8 cellular contexts compared by ENCODE assay signal in the genomic region with DNA sequence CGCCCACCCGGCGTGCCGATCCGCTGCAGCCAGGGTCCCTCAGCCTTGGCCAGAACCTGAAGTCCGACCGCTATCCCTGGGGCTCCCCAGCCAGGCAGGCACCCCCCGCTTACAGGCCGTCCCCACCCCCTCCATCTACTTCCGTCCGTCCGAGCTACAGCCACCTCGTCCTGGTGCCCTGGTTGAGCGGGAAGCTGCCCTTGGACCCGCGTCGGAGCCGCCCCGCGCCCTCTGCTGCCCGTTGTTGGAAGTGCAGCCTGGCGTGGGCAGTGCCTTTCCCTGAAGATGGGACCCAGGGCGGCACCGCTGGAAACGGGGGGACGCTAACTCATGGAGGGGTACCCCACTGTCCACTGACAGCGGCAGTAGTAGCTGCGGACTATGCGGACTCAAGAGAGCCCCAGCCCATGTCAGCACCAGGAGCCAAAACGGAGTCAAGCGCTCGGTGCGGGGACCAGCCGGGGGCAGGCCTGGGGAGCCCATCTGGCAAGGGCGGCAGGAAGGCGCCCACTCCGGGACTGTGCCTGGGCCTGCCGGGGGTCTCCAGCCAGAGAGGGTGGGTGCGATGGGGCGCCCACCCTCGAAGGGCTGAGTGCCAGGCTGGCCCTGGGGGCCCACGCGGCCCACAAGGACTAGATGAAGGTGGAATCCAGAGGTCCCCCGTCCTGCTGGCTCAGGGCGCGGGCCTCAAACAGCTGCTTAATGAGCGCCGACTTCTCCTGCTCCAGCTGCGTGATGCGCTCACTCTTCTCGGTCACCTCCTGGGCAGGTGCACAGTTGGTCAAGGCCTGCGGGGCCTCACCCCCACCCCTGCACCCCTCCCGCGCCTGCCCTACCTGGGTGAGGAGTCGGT. TPM values are rescaled to one million over a fixed set of nuclear protein-coding genes. Genes with fewer than 3 reads are reported as not detected.
DNase-seq lines count a peak whose midpoint lies in the region; ATAC-seq, FAIRE-seq and TF ChIP-seq lines count a peak whose summit lies in the region.

No MANE protein-coding gene starts in this region.

- H3K4me2 ChIP-seq in smooth muscle cell: no peak overlapping the region

- H3K9ac ChIP-seq in smooth muscle cell (ENCODE audit: low read depth): no peak overlapping the region

- intact Hi-C loops in adrenal gland (cut with DNase I): no loop called here

- H3K27me3 ChIP-seq in adrenal gland (peaks cover 7% of the 10 kb centered on the region), smooth muscle cell (ENCODE audit: low read depth) (peaks cover 2% of the 10 kb centered on the region)

- DNase-seq in AML-193 (lab: John Stamatoyannopoulos, UW) (peak; percentile 16 to 32), H54 (ENCODE audit: insufficient read length, low spot score) (peak; percentile 94), adrenal gland (peak; percentile 59 to 84 (median 74)), hepatic stellate cell (ENCODE audit: low spot score) (peak; percentile 68), smooth muscle cell (lab: John Stamatoyannopoulos, UW; ENCODE audit: unreplicated experiment) (peak; percentile 23), NCI-H128 (lab: John Stamatoyannopoulos, UW; ENCODE audit: unreplicated experiment) (no peak)

- no peak for FAIRE-seq in H54 (lab: Jason Lieb, UNC)

- no peaks in the 10 kb centered on the region for H3K9me3 ChIP-seq in adrenal gland (replicated peaks in 1 of 3)
- H3K9me3 ChIP-seq in smooth muscle cell (replicated peaks; ENCODE audit: low read depth): no peaks in the 10 kb centered on the region

- TF ChIP-seq POLR2A in H54 (IDR thresholded peaks at IDR 0.05; ENCODE audit: low read depth, low read length) (no peak), adrenal gland (IDR thresholded peaks at IDR 0.05) (no peak)

- no peaks in the 10 kb centered on the region for H3K36me3 ChIP-seq in adrenal gland (replicated peaks in 1 of 2)
- no peaks in the 10 kb centered on the region for H3K36me3 ChIP-seq in smooth muscle cell (ENCODE audit: low read depth)

- H3K4me3 ChIP-seq in adrenal gland (no peak overlapping the region), smooth muscle cell (no peak overlapping the region)

- peak; percentile 84 to 98 (median 94) for TF ChIP-seq CTCF in adrenal gland (IDR thresholded peaks at IDR 0.05)
- peak; percentile 99 for TF ChIP-seq CTCF in smooth muscle cell (IDR thresholded peaks at IDR 0.05; ENCODE audit: borderline replicate concordance, insufficient read depth, poor library complexity, severe bottlenecking)

- H2AFZ ChIP-seq in smooth muscle cell (ENCODE audit: low read depth): no peak overlapping the region

- no peaks in the 10 kb centered on the region for H4K20me1 ChIP-seq in smooth muscle cell (ENCODE audit: low read depth)

- no peaks in the 10 kb centered on the region for H3K79me2 ChIP-seq in smooth muscle cell (ENCODE audit: low read depth)

- no peak overlapping the region for H3K27ac ChIP-seq in adrenal gland
- no peak overlapping the region for H3K27ac ChIP-seq in smooth muscle cell (ENCODE audit: low read depth)

- 44 to 75% (median 57%) methylated on average over 20 to 55 of the region's 55 CpGs for WGBS in adrenal gland, 4 donors
- 51% methylated on average over 45 of the region's 55 CpGs for WGBS in smooth muscle cell (ENCODE audit: low lambda C conversion rate)

- no peaks in the 10 kb centered on the region for H3K4me1 ChIP-seq in adrenal gland (replicated peaks in 1 of 2)
- H3K4me1 ChIP-seq in smooth muscle cell (ENCODE audit: low read depth): no peaks in the 10 kb centered on the region

- H3F3A ChIP-seq in smooth muscle cell (ENCODE audit: low read depth): no peaks in the 10 kb centered on the region

- ATAC-seq in SK-N-SH treated with all-trans-retinoic acid at 6 μM for 48 hours (peak; percentile 84), GM21528 (IDR thresholded peaks at IDR 0.05; ENCODE audit: low FRiP score, unreplicated experiment) (no peak)

TF ChIP-seq in SK-N-SH treated with all-trans-retinoic acid at 6 μM for 48 hours, 23 proteins besides CTCF, POLR2A, EP300 and RAD21:
- TF ChIP-seq TOX (CRISPR knock-in tag; IDR thresholded peaks at IDR 0.05; ENCODE audit: borderline replicate concordance) (no peak), ZC3H10 (CRISPR knock-in tag; IDR thresholded peaks at IDR 0.05) (no peak), ZNF70 (CRISPR knock-in tag; IDR thresholded peaks at IDR 0.05) (no peak)

RNA-seq across cellular contexts. Expression of a gene that starts 6.1 kb away (rescaled TPM):
- total RNA-seq in adrenal gland (1 to 10 TPM in 1 of 8 donors, under 1 TPM in 7; 0.24 to 1.5 (median 0.69) TPM), smooth muscle cell (1.9 and 2.1 TPM in 2 replicates)
- polyA plus RNA-seq in adrenal gland (under 1 TPM; 0.07 to 0.56 (median 0.17) TPM), smooth muscle cell (3.9 and 5.0 TPM in 2 replicates)

RNA-seq across cellular contexts. Expression of a gene that starts 10.4 kb away (rescaled TPM):
- total RNA-seq in adrenal gland (under 1 TPM in 3 of 8 donors, not detected in 5; 0.28 to 0.53 (median 0.28) TPM), smooth muscle cell (not detected in 2 replicates)
- polyA plus RNA-seq in adrenal gland (1 to 10 TPM in 2 of 3 donors, not detected in 1; 1.6 to 1.7 TPM), smooth muscle cell (0.30 and 0.78 TPM in 2 replicates)

RNA-seq across cellular contexts. Expression of a gene that starts 13.1 kb away (rescaled TPM):
- total RNA-seq in adrenal gland (10 to 100 TPM; 11.8 to 68.7 (median 15.1) TPM), smooth muscle cell (5.8 and 7.2 TPM in 2 replicates)
- polyA plus RNA-seq in adrenal gland (10 to 100 TPM in 2 of 3 donors, 1 to 10 TPM in 1; 3.6 to 61.1 (median 15.9) TPM), smooth muscle cell (22.5 and 23.8 TPM in 2 replicates)

RNA-seq across cellular contexts. Expression of a gene that starts 18.3 kb away (rescaled TPM):
- 10 to 100 TPM; 17.8 to 77.1 (median 43.3) TPM for total RNA-seq in adrenal gland
- 100 to 1,000 TPM in 2 of 3 donors, 1 to 10 TPM in 1; 5.1 to 311 (median 194) TPM for polyA plus RNA-seq in adrenal gland
- 5.9 and 9.9 TPM in 2 replicates for total RNA-seq in smooth muscle cell
- 19.3 and 38.8 TPM in 2 replicates for polyA plus RNA-seq in smooth muscle cell

RNA-seq across cellular contexts. Expression of a gene that starts 22.5 kb away (rescaled TPM):
- 100 to 1,000 TPM in 1 of 8 donors, 10 to 100 TPM in 7; 44.5 to 102 (median 67.9) TPM for total RNA-seq in adrenal gland
- 100 to 1,000 TPM in 1 of 3 donors, 10 to 100 TPM in 2; 44.4 to 138 (median 87.6) TPM for polyA plus RNA-seq in adrenal gland
- total RNA-seq in smooth muscle cell: 62.9 and 70.9 TPM in 2 replicates
- polyA plus RNA-seq in smooth muscle cell: 97.1 and 109 TPM in 2 replicates
